Comparison of ENCODE assay signal across 9 cellular contexts in genomic region chr19:13036366-13036976, GRCh38. TPM values are rescaled to one million over a fixed set of nuclear protein-coding genes. Genes with fewer than 3 reads are reported as not detected.
DNase-seq lines count a peak whose midpoint lies in the region; ATAC-seq and TF ChIP-seq lines count a peak whose summit lies in the region.
"Had no signal": no experiment of that assay in that cellular context is flagged by ENCODE, and none has a peak within 500 bp of the region (broad histone marks: within the 10 kb centered on the region; RNA-seq: fewer than 3 reads in every experiment).

No MANE protein-coding gene starts in this region.

- H3K36me3 Mint-ChIP-seq in activated CD8-positive, alpha-beta T cell treated with anti-CD3 and anti-CD28 coated beads for 36 hours (ENCODE audit: low read depth), result no peaks in the 10 kb centered on the region

- ATAC-seq in PC-3, result peak; percentile 73
- no peak for ATAC-seq in activated CD8-positive, alpha-beta T cell treated with anti-CD3 and anti-CD28 coated beads for 36 hours

- H3F3A ChIP-seq in PC-3 (ENCODE audit: low read length, unreplicated experiment), result no peaks in the 10 kb centered on the region

- H3K9ac ChIP-seq in PC-3 (ENCODE audit: low read length), result peak overlapping the region; percentile 47

- peaks cover 8% of the 10 kb centered on the region; the same call in 1 of the 2 replicates for H3K36me3 ChIP-seq in PC-3 (ENCODE audit: low read depth, low read length)

- peak; percentile 78 for TF ChIP-seq CTCF in PC-3 (conservative IDR thresholded peaks at IDR 0.05; ENCODE audit: low read depth, low read length)
- no peak for TF ChIP-seq CTCF in activated CD8-positive, alpha-beta T cell treated with anti-CD3 and anti-CD28 coated beads for 36 hours (IDR thresholded peaks at IDR 0.05)

- no peaks in the 10 kb centered on the region for H3K27me3 Mint-ChIP-seq in activated CD8-positive, alpha-beta T cell treated with anti-CD3 and anti-CD28 coated beads for 36 hours
- H3K27me3 Mint-ChIP-seq: activated naive CD8-positive, alpha-beta T cell had no signal

- no peaks in the 10 kb centered on the region for H3K9me3 Mint-ChIP-seq in activated CD8-positive, alpha-beta T cell treated with anti-CD3 and anti-CD28 coated beads for 36 hours

- no TSS peak for BruUV-seq in PC-3 (replicated peaks; lab: Mats Ljungman, UMichigan)

- H3K27ac Mint-ChIP-seq in activated CD8-positive, alpha-beta T cell treated with anti-CD3 and anti-CD28 coated beads for 36 hours, result no peak overlapping the region
- H3K27ac Mint-ChIP-seq: activated naive CD8-positive, alpha-beta T cell had no signal

- DNase-seq in HT1080 (ENCODE audit: low read depth) (peak; percentile 85), PC-3 (peak; percentile 93), glomerular visceral epithelial cell (ENCODE audit: extremely low spot score) (peak; percentile 87), AG08396 (ENCODE audit: low spot score) (no peak)
- DNase-seq in activated CD8-positive, alpha-beta T cell treated with anti-CD3 and anti-CD28 coated beads for 36 hours, result no peak
- DNase-seq in activated T-cell treated with anti-CD3 and anti-CD28 coated beads, Interleukin-2, amount 50 U/mL, for 48 hours, result no peak
- DNase-seq in activated CD4-positive, alpha-beta T cell treated with anti-CD3 and anti-CD28 coated beads, Interleukin-2, amount 50 U/mL, for 4 hours, result no peak

- no peak overlapping the region for H2AFZ ChIP-seq in PC-3 (ENCODE audit: low read length)

- H3K9me3 ChIP-seq in PC-3 (ENCODE audit: low read length), result no peaks in the 10 kb centered on the region

- POLR2A ChIA-PET in PC-3 (lab: Charles Lee; ENCODE audit: unreplicated experiment), result interaction anchor here (0.7 kb wide), 1 partner anchor 38 kb away, joined by 3 read pairs; no protein-coding TSS in a partner anchor
- POLR2A ChIA-PET in activated CD8-positive, alpha-beta T cell treated with anti-CD3 and anti-CD28 coated beads for 36 hours (lab: Charles Lee), result no interaction called here

- H3K27me3 ChIP-seq in PC-3 (ENCODE audit: low read length), result no peaks in the 10 kb centered on the region

- peak overlapping the region; percentile 19; the same call in 1 of the 2 replicates for H3K4me3 ChIP-seq in PC-3 (ENCODE audit: low read length)

- H3K79me2 ChIP-seq in PC-3 (ENCODE audit: low read length), result peaks cover 100% of the 10 kb centered on the region

- peaks cover 10% of the 10 kb centered on the region for H3K4me1 Mint-ChIP-seq in activated CD8-positive, alpha-beta T cell treated with anti-CD3 and anti-CD28 coated beads for 36 hours (ENCODE audit: low read depth)

- H4K20me1 ChIP-seq in PC-3 (ENCODE audit: low read length), result no peaks in the 10 kb centered on the region

- H3K27ac ChIP-seq in PC-3 (ENCODE audit: low read length), result peak overlapping the region; percentile 85
- H3K27ac ChIP-seq in temporal lobe (ENCODE audit: low read depth, low read length), result peak overlapping the region; percentile 83

- intact Hi-C loops in PC-3 (cut with micrococcal nuclease), result loop anchor here (1.0 kb wide), 3 partner anchors 10 to 53 kb away; no protein-coding TSS in a partner anchor
- intact Hi-C loops in activated CD8-positive, alpha-beta T cell treated with anti-CD3 and anti-CD28 coated beads for 36 hours (cut with micrococcal nuclease), result loop anchor here (10.0 kb wide), 1 partner anchor 52 kb away; no protein-coding TSS in a partner anchor

- CTCF ChIA-PET in PC-3 (lab: Charles Lee), result interaction anchor here (0.6 to 1.7 kb wide), 5 partner anchors 14 to 25 kb away, joined by 3 to 9 read pairs (median 4); no protein-coding TSS in a partner anchor
- CTCF ChIA-PET in activated CD8-positive, alpha-beta T cell treated with anti-CD3 and anti-CD28 coated beads for 36 hours (lab: Charles Lee), result no interaction called here

- no peaks in the 10 kb centered on the region for H3K9me2 ChIP-seq in PC-3 (replicated peaks; ENCODE audit: low read length)

- H3K4me1 ChIP-seq in PC-3 (ENCODE audit: insufficient read depth, low read length), result peaks cover 65% of the 10 kb centered on the region

- no peak overlapping the region for H3K4me3 Mint-ChIP-seq in activated CD8-positive, alpha-beta T cell treated with anti-CD3 and anti-CD28 coated beads for 36 hours
- H3K4me3 Mint-ChIP-seq: activated naive CD8-positive, alpha-beta T cell had no signal

- peak overlapping the region; percentile 67 for H3K4me2 ChIP-seq in PC-3 (ENCODE audit: low read length)

RNA-seq across cellular contexts. Expression of gene NFIX, which starts 41.2 kb away (rescaled TPM):
- total RNA-seq in HT1080 (2014; rRNA removed; shearing (Covaris generic)), result 12.4 and 21.7 TPM in 2 replicates
- polyA plus RNA-seq in HT1080 (2015; cell fraction: cytosol; rRNA removed), result 38.9 and 51.6 TPM in 2 replicates
- 30.6 and 34.0 TPM in 2 replicates for polyA plus RNA-seq in HT1080 (2015; cell fraction: nucleus; rRNA removed)
- total RNA-seq in PC-3 (2014; rRNA removed), result 43.3 and 75.8 TPM in 2 replicates
- total RNA-seq in temporal lobe, result 185 TPM
- total RNA-seq in activated CD8-positive, alpha-beta T cell treated with anti-CD3 and anti-CD28 coated beads for 36 hours, result 1 to 10 TPM; 4.7 to 5.0 TPM

Comparison
In these comparisons a context has a peak if more than half of its experiments do, and no peak if none do; other contexts are left out.
1. DNase-seq: peak in HT1080 (single experiment), PC-3 (single experiment) and glomerular visceral epithelial cell (single experiment); none in AG08396 (single experiment), activated CD8-positive, alpha-beta T cell treated with anti-CD3 and anti-CD28 coated beads for 36 hours (single experiment), activated T-cell treated with anti-CD3 and anti-CD28 coated beads, Interleukin-2, amount 50 U/mL, for 48 hours (0 of 2) and activated CD4-positive, alpha-beta T cell treated with anti-CD3 and anti-CD28 coated beads, Interleukin-2, amount 50 U/mL, for 4 hours (0 of 2).